ENCODE assay signal across 20 cellular contexts in genomic region chr3:179613807-179614206, GRCh38.
A peak's percentile ranks its signal among the peaks of the same experiment; 100 is the strongest.
DNase-seq lines count a peak whose midpoint lies in the region; ATAC-seq and FAIRE-seq lines count a peak whose summit lies in the region.
"Had no signal": no experiment of that assay in that cellular context is flagged by ENCODE, and none has a peak within 500 bp of the region (broad histone marks: within the 10 kb centered on the region; RNA-seq: fewer than 3 reads in every experiment).

No MANE protein-coding gene starts in this region.

- peaks cover 27% of the 10 kb centered on the region for H3K36me3 Mint-ChIP-seq in T-helper 2 cell treated with Interferon-gamma antibody and Interleukin-4, amounts not matched to agents 5 μg/mL and 100 μg/mL, for 36 hours (ENCODE audit: low read depth)

- no peaks in the 10 kb centered on the region for H3K27me3 ChIP-seq in ACC112 (ENCODE audit: insufficient read depth, low read length)
- H3K27me3 ChIP-seq: neural progenitor cell, spleen, stomach had no signal

- DNase-seq in HTR-8/SVneo (ENCODE audit: insufficient read length, low spot score): peak; percentile 22
- DNase-seq in astrocyte of the hippocampus (ENCODE audit: low read depth, low spot score): peak; percentile 45
- peak; percentile 38 for DNase-seq in iris pigment epithelial cell (ENCODE audit: low read depth)
- no peak for DNase-seq in activated naive CD4-positive, alpha-beta T cell treated with anti-CD3 and anti-CD28 coated beads, Interleukin-2, amount 50 U/mL, for 16 hours
- DNase-seq in OCI-M1 (lab: John Stamatoyannopoulos, UW): no peak
- no peak for DNase-seq in T-helper 2 cell treated with Interferon-gamma antibody and Interleukin-4, amounts not matched to agents 5 μg/mL and 100 μg/mL, for 36 hours (ENCODE audit: low spot score)
- DNase-seq: activated B cell treated with CpG ODN at 0.5 μM for 24 hours, KG1, mammary epithelial cell, NCI-H1436, NCI-H2227 treated with DMSO at 0.1 percent for 48 hours, spleen, stomach had no signal

- no peak for FAIRE-seq in HTR-8/SVneo (lab: Jason Lieb, UNC)
- FAIRE-seq: A549, D721Med, H1 had no signal

- H2AFZ ChIP-seq in ACC112 (ENCODE audit: low read length, unreplicated experiment): peak overlapping the region; percentile 11
- H2AFZ ChIP-seq: neural progenitor cell had no signal

- peaks cover 21% of the 10 kb centered on the region for H3K4me1 ChIP-seq in ACC112 (ENCODE audit: control insufficient read depth, insufficient read depth, low read length, unreplicated experiment)
- H3K4me1 ChIP-seq: neural progenitor cell had no signal

- no peak overlapping the region for H3K27ac Mint-ChIP-seq in T-helper 2 cell treated with Interferon-gamma antibody and Interleukin-4, amounts not matched to agents 5 μg/mL and 100 μg/mL, for 36 hours
- H3K27ac Mint-ChIP-seq: activated B cell treated with CpG ODN at 0.5 μM for 24 hours; activated naive CD4-positive, alpha-beta T cell treated with anti-CD3 and anti-CD28 coated beads, Interleukin-2, amount 50 U/mL, for 72 hours; neural progenitor cell had no signal

- no peak overlapping the region for H3K4me3 Mint-ChIP-seq in T-helper 2 cell treated with Interferon-gamma antibody and Interleukin-4, amounts not matched to agents 5 μg/mL and 100 μg/mL, for 36 hours
- H3K4me3 Mint-ChIP-seq: activated B cell treated with CpG ODN at 0.5 μM for 24 hours, neural progenitor cell had no signal

- no peak for ATAC-seq in GM21423 (IDR thresholded peaks at IDR 0.05; ENCODE audit: unreplicated experiment)
- ATAC-seq: A549; activated naive CD4-positive, alpha-beta T cell treated with anti-CD3 and anti-CD28 coated beads, Interleukin-2, amount 50 U/mL, for 72 hours had no signal

- peaks cover 19% of the 10 kb centered on the region for H3K36me3 ChIP-seq in ACC112 (ENCODE audit: insufficient read depth, low read length)
- H3K36me3 ChIP-seq: neural progenitor cell had no signal

- no peaks in the 10 kb centered on the region for H3K9me3 Mint-ChIP-seq in T-helper 2 cell treated with Interferon-gamma antibody and Interleukin-4, amounts not matched to agents 5 μg/mL and 100 μg/mL, for 36 hours
- H3K9me3 Mint-ChIP-seq: activated B cell treated with CpG ODN at 0.5 μM for 24 hours; activated naive CD4-positive, alpha-beta T cell treated with anti-CD3 and anti-CD28 coated beads, Interleukin-2, amount 50 U/mL, for 72 hours; neural progenitor cell had no signal

- H3K79me2 ChIP-seq in ACC112 (ENCODE audit: control insufficient read depth, insufficient read depth, low read length, unreplicated experiment): peaks cover 19% of the 10 kb centered on the region

- H3K27me3 Mint-ChIP-seq in T-helper 2 cell treated with Interferon-gamma antibody and Interleukin-4, amounts not matched to agents 5 μg/mL and 100 μg/mL, for 36 hours (ENCODE audit: low read depth): no peaks in the 10 kb centered on the region
- H3K27me3 Mint-ChIP-seq: activated B cell treated with CpG ODN at 0.5 μM for 24 hours had no signal

- H3K27ac ChIP-seq in ACC112 (ENCODE audit: low read depth, low read length): peak overlapping the region; percentile 78
- H3K27ac ChIP-seq: A549, neural progenitor cell, spleen, stomach had no signal

- peaks cover 24% of the 10 kb centered on the region for H3K4me1 Mint-ChIP-seq in T-helper 2 cell treated with Interferon-gamma antibody and Interleukin-4, amounts not matched to agents 5 μg/mL and 100 μg/mL, for 36 hours (ENCODE audit: low read depth)
- H3K4me1 Mint-ChIP-seq: neural progenitor cell had no signal

- H3K4me3 ChIP-seq in ACC112 (ENCODE audit: low read depth, low read length): no peak overlapping the region
- H3K4me3 ChIP-seq: A549, neural progenitor cell, spleen, stomach had no signal

Comparison
In these comparisons a context has a peak if more than half of its experiments do, and no peak if none do; other contexts are left out.
1. DNase-seq: peak in HTR-8/SVneo (single experiment), astrocyte of the hippocampus (single experiment) and iris pigment epithelial cell (single experiment); none in activated naive CD4-positive, alpha-beta T cell treated with anti-CD3 and anti-CD28 coated beads, Interleukin-2, amount 50 U/mL, for 16 hours (single experiment), OCI-M1 (single experiment) and T-helper 2 cell treated with Interferon-gamma antibody and Interleukin-4, amounts not matched to agents 5 μg/mL and 100 μg/mL, for 36 hours (single experiment).